In the genomic region with DNA sequence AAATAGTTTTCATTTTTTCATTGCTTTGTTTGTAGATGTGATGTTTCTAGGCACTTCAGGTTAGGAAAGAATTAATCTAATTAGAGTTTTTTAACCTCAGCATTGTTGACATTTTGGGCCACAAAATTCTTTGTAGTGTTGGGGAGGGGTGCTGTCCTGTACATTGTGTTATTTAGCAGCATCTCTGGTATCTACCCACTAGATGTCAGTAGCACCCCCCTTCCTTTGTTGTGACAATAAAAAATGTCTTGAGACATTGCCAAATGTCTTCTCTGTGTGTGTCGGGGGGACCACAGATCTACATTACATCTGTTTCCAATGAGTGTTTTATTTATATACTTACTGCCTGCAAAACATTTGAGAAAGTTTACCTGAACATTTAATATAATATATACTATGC, we compare ENCODE assay signal across 9 cellular contexts. TPM values are rescaled to one million over a fixed set of nuclear protein-coding genes. Genes with fewer than 3 reads are reported as not detected.
A peak's percentile ranks its signal among the peaks of the same experiment; 100 is the strongest.
DNase-seq lines count a peak whose midpoint lies in the region; ATAC-seq and TF ChIP-seq lines count a peak whose summit lies in the region.
"Had no signal": no experiment of that assay in that cellular context is flagged by ENCODE, and none has a peak within 500 bp of the region (broad histone marks: within the 10 kb centered on the region; RNA-seq: fewer than 3 reads in every experiment).

No MANE protein-coding gene starts in this region.

- TF ChIP-seq CTCF in choroid plexus epithelial cell (conservative IDR thresholded peaks at IDR 0.05; ENCODE audit: low read depth, low read length) = peak; percentile 75

- H3K4me3 ChIP-seq in choroid plexus epithelial cell (ENCODE audit: low read depth, low read length) = no peak overlapping the region
- H3K4me3 ChIP-seq: testis had no signal

- ATAC-seq in GM21381 (IDR thresholded peaks at IDR 0.05; ENCODE audit: unreplicated experiment) (no peak), left colon (no peak)

- intact Hi-C loops in left colon (cut with DNase I, micrococcal nuclease) = no loop called here

- DNase-seq in NCI-H1105 treated with DMSO at 0.1 percent for 48 hours (lab: John Stamatoyannopoulos, UW) (peak; percentile 21), NCI-H1105 (lab: John Stamatoyannopoulos, UW) (no peak), M059J (ENCODE audit: low read depth) (peak; percentile 24), choroid plexus epithelial cell (ENCODE audit: low read depth) (peak; percentile 67), pons (ENCODE audit: low spot score) (peak; percentile 30), anterior cingulate cortex (lab: John Stamatoyannopoulos, UW) (no peak), left colon (no peak)
- DNase-seq: testis had no signal

RNA-seq across cellular contexts. Expression of a gene that starts 45.6 kb away (rescaled TPM):
- 8.2 and 12.0 TPM in 2 replicates for total RNA-seq in M059J (2014; rRNA removed; shearing (Covaris generic))
- total RNA-seq in left colon = under 1 TPM; 0.06 to 0.56 TPM

Comparison
In these comparisons a context has a peak if more than half of its experiments do, and no peak if none do; other contexts are left out.
1. DNase-seq: peak in NCI-H1105 treated with DMSO at 0.1 percent for 48 hours (single experiment), M059J (single experiment), choroid plexus epithelial cell (single experiment) and pons (single experiment); none in NCI-H1105 (single experiment), anterior cingulate cortex (0 of 58) and left colon (0 of 2).